Comparison of ENCODE assay signal across 13 cellular contexts in the genomic region with DNA sequence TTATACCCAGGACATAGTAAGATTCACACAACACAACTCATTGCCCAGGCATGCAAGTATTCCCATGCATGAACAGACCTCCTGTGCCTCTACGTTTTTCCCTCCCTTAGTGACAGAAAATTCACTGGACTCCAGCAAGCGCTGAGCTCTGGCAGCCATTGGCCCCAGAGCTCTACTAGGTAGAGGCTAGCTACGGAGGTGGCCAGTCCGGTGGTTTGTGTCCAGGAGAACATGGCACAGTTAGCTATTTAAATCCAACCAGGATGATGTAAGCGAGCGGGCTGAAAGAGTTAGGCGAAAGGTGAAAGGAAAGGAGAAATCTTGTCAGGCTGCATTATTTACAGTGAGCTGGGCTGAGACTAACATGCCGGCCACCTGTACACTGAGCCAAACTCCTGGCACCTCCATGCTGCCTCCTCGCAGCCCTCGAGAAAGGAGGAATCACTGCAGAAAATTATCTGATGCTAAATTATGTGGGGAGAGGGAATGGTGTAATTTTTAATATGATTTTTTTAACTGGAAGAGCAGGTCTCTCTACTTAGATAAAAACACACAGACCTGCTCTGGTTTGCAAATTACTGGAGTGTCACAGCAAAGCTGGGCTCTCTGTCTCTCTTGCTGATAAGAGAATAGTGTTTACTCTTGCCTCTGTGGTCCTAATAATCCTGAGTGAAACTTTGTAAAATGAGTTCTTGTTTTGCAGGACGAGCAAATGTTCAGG. TPM values are rescaled to one million over a fixed set of nuclear protein-coding genes. Genes with fewer than 3 reads are reported as not detected.
DNase-seq lines count a peak whose midpoint lies in the region; ATAC-seq and TF ChIP-seq lines count a peak whose summit lies in the region.
"Had no signal": no experiment of that assay in that cellular context is flagged by ENCODE, and none has a peak within 500 bp of the region (broad histone marks: within the 10 kb centered on the region; RNA-seq: fewer than 3 reads in every experiment).

No MANE protein-coding gene starts in this region.

- H3K27ac ChIP-seq in WERI-Rb-1, result no peak overlapping the region
- no peak overlapping the region for H3K27ac ChIP-seq in colonic mucosa
- H3K27ac ChIP-seq in prostate gland, result no peak overlapping the region
- H3K27ac ChIP-seq: gastrocnemius medialis had no signal

- H3K27me3 ChIP-seq in WERI-Rb-1 (ENCODE audit: insufficient read depth, low read depth, severe bottlenecking) (no peaks in the 10 kb centered on the region), colonic mucosa (no peaks in the 10 kb centered on the region), prostate gland (replicated peaks; ENCODE audit: insufficient read depth) (no peaks in the 10 kb centered on the region)
- H3K27me3 ChIP-seq: gastrocnemius medialis had no signal

- intact Hi-C loops in colonic mucosa (cut with DNase I), result no loop called here
- intact Hi-C loops in prostate gland (cut with DNase I), result no loop called here

- ATAC-seq in HG03571 (IDR thresholded peaks at IDR 0.05; ENCODE audit: unreplicated experiment), result no peak
- ATAC-seq: gastrocnemius medialis had no signal

- TF ChIP-seq CTCF in WERI-Rb-1 (IDR thresholded peaks at IDR 0.05; ENCODE audit: low read depth, low read length), result no peak
- TF ChIP-seq CTCF in colonic mucosa (IDR thresholded peaks at IDR 0.05), result no peak
- no peak for TF ChIP-seq CTCF in prostate gland (IDR thresholded peaks at IDR 0.05)

- peak overlapping the region; percentile 67 for H3K27ac Mint-ChIP-seq in T-helper 1 cell treated with Interleukin-12 subunit alpha and Interleukin-12 subunit beta and Interleukin-4 antibody, amounts not matched to agents 30 μg/mL and 1 μg/mL, for 36 hours
- H3K27ac Mint-ChIP-seq in immature natural killer cell, result peak overlapping the region; percentile 61 to 92 (median 88)

- H3K36me3 Mint-ChIP-seq in T-helper 1 cell treated with Interleukin-12 subunit alpha and Interleukin-12 subunit beta and Interleukin-4 antibody, amounts not matched to agents 30 μg/mL and 1 μg/mL, for 36 hours (ENCODE audit: low read depth), result no peaks in the 10 kb centered on the region
- no peaks in the 10 kb centered on the region for H3K36me3 Mint-ChIP-seq in immature natural killer cell

- H3K4me1 ChIP-seq in colonic mucosa, result no peaks in the 10 kb centered on the region
- H3K4me1 ChIP-seq in prostate gland (replicated peaks), result no peaks in the 10 kb centered on the region

- TF ChIP-seq POLR2A in prostate gland (IDR thresholded peaks at IDR 0.05), result no peak

- peak overlapping the region in 1 of 2 donors; percentile 29 for H3K9ac ChIP-seq in colonic mucosa (ENCODE audit: low read depth in 2 of 2, low read length in 2 of 2)

- WGBS in prostate gland, result 46% methylated on average over 11 of the region's 11 CpGs

- H3K36me3 ChIP-seq in WERI-Rb-1 (no peaks in the 10 kb centered on the region), colonic mucosa (no peaks in the 10 kb centered on the region), prostate gland (no peaks in the 10 kb centered on the region)
- H3K36me3 ChIP-seq: gastrocnemius medialis had no signal

- DNase-seq in T-helper 1 cell, result no peak
- DNase-seq in WERI-Rb-1, result no peak
- no peak for DNase-seq in immature natural killer cell
- DNase-seq in retina, result peak; percentile 39
- DNase-seq in colonic mucosa, result no peak
- no peak for DNase-seq in prostate gland (ENCODE audit: low spot score)
- DNase-seq: 8988T, cortex of kidney, EL, gastrocnemius medialis, NCI-H446 had no signal

- H3K4me3 ChIP-seq in WERI-Rb-1 (ENCODE audit: low read depth, low read length) (peak overlapping the region; percentile 35), colonic mucosa (no peak overlapping the region), prostate gland (no peak overlapping the region)
- H3K4me3 ChIP-seq: gastrocnemius medialis had no signal

- peak overlapping the region; percentile 51 for H3K4me3 Mint-ChIP-seq in T-helper 1 cell treated with Interleukin-12 subunit alpha and Interleukin-12 subunit beta and Interleukin-4 antibody, amounts not matched to agents 30 μg/mL and 1 μg/mL, for 36 hours
- H3K4me3 Mint-ChIP-seq in immature natural killer cell, result peak overlapping the region; percentile 78 to 90 (median 84)

- H3K9me3 Mint-ChIP-seq in T-helper 1 cell treated with Interleukin-12 subunit alpha and Interleukin-12 subunit beta and Interleukin-4 antibody, amounts not matched to agents 30 μg/mL and 1 μg/mL, for 36 hours, result no peaks in the 10 kb centered on the region
- no peaks in the 10 kb centered on the region for H3K9me3 Mint-ChIP-seq in immature natural killer cell

- H3K27me3 Mint-ChIP-seq in T-helper 1 cell treated with Interleukin-12 subunit alpha and Interleukin-12 subunit beta and Interleukin-4 antibody, amounts not matched to agents 30 μg/mL and 1 μg/mL, for 36 hours (ENCODE audit: low read depth), result peaks cover 11% of the 10 kb centered on the region
- peaks cover 0 to 4% (median 0%) of the 10 kb centered on the region in 3 donors for H3K27me3 Mint-ChIP-seq in immature natural killer cell (ENCODE audit: low read depth in 3 of 3)

- H3K4me1 Mint-ChIP-seq in T-helper 1 cell treated with Interleukin-12 subunit alpha and Interleukin-12 subunit beta and Interleukin-4 antibody, amounts not matched to agents 30 μg/mL and 1 μg/mL, for 36 hours (ENCODE audit: low read depth), result peaks cover 30% of the 10 kb centered on the region
- H3K4me1 Mint-ChIP-seq in immature natural killer cell, result peaks cover 46 to 54% of the 10 kb centered on the region in 2 donors

- H3K9me3 ChIP-seq in WERI-Rb-1 (ENCODE audit: severe bottlenecking) (no peaks in the 10 kb centered on the region), colonic mucosa (no peaks in the 10 kb centered on the region), prostate gland (no peaks in the 10 kb centered on the region)
- H3K9me3 ChIP-seq: gastrocnemius medialis had no signal

RNA-seq across cellular contexts. Expression of a gene that starts 50.1 kb away (rescaled TPM):
- 1 to 10 TPM; 4.0 to 8.5 (median 4.2) TPM for polyA plus RNA-seq in immature natural killer cell
- total RNA-seq in colonic mucosa (1 to 10 TPM; 1.9 to 2.5 TPM), prostate gland (1 to 10 TPM; 2.0 to 8.4 TPM)
